ENCODE assay signal across 15 cellular contexts in the genomic region with DNA sequence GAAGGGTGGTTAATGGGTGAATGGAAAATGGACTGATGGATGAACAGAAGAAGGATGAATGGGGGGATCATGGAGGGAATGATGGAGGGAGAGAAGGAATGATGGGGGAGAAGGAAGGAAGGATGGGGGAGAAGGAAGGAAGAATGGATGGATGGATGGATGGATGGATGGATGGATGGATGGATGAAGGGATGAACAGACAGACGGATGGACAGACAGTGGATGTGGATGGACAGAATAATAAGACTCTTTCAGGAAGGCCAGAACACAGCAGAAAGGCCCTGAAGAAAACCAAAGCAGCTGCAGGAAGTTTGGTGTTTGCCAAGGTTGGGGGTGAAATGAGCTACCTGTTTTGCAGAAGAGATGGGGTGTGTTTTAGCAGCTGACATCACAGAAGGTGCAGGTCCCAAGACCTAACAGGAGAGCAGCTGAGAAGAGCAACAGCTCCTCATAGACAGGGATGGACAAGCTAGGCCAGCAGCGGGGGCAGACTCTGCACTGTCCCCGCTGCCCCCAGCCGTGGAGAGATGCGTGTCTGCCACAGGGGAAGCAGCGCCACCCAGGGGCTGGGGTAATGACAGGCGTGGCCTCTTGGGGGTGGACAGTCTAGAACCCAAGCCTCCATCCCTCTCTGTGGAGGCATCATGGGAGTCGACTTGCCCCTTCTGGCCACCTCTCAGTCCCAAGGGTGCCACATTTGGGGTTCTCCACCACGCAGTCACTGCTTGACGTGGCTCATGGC. TPM values are rescaled to one million over a fixed set of nuclear protein-coding genes. Genes with fewer than 3 reads are reported as not detected.
A peak's percentile ranks its signal among the peaks of the same experiment; 100 is the strongest.
DNase-seq lines count a peak whose midpoint lies in the region; TF ChIP-seq lines count a peak whose summit lies in the region.
"Had no signal": no experiment of that assay in that cellular context is flagged by ENCODE, and none has a peak within 500 bp of the region (broad histone marks: within the 10 kb centered on the region; RNA-seq: fewer than 3 reads in every experiment).

No MANE protein-coding gene starts in this region.

- H3K4ac ChIP-seq in neuronal stem cell (ENCODE audit: low read length): no peak overlapping the region

- no peak overlapping the region for H2BK15ac ChIP-seq in neuronal stem cell (ENCODE audit: low read length)

- CTCF ChIA-PET in OCI-LY7 (lab: Charles Lee; ENCODE audit: unreplicated experiment): no interaction called here

- H3K4me3 Mint-ChIP-seq in endodermal cell: no peak overlapping the region
- H3K4me3 Mint-ChIP-seq: nephron had no signal

- H3K4me3 ChIP-seq in OCI-LY7 (ENCODE audit: low read depth, low read length, poor library complexity, severe bottlenecking) (no peak overlapping the region), endodermal cell (ENCODE audit: low read length) (no peak overlapping the region), sigmoid colon (no peak overlapping the region), neuronal stem cell (ENCODE audit: low read length in 2 of 2) (no peak overlapping the region)
- H3K4me3 ChIP-seq: ascending aorta, dorsolateral prefrontal cortex had no signal

- POLR2A ChIA-PET in OCI-LY7 (lab: Charles Lee): no interaction called here

- WGBS in endodermal cell (ENCODE audit: insufficient coverage in 1 of 2, insufficient read length in 1 of 2), 2 experiments: 91% methylated on average over 8 to 10 of the region's 10 CpGs
- WGBS in sigmoid colon, 2 donors: 84 to 88% methylated on average over 10 of the region's 10 CpGs
- WGBS in neuronal stem cell (ENCODE audit: extremely low coverage in 2 of 2, insufficient read length in 2 of 2, insufficient replicate concordance in 1 of 2), 2 donors: no CpG with 5 or more reads among the region's 10 CpGs

- H4K20me1 ChIP-seq in OCI-LY7 (ENCODE audit: insufficient read depth, low read length): no peaks in the 10 kb centered on the region

- no peaks in the 10 kb centered on the region for H3K9me2 ChIP-seq in OCI-LY7 (ENCODE audit: insufficient read depth, low read length)

- H3K4me1 ChIP-seq in OCI-LY7 (ENCODE audit: insufficient read depth, low read length, poor library complexity, severe bottlenecking): no peaks in the 10 kb centered on the region
- H3K4me1 ChIP-seq in endodermal cell (ENCODE audit: control insufficient read depth, insufficient read depth, low read length): peaks cover 7% of the 10 kb centered on the region
- H3K4me1 ChIP-seq in sigmoid colon: peaks cover 0 to 7% (median 5%) of the 10 kb centered on the region in 4 donors
- H3K4me1 ChIP-seq in neuronal stem cell (ENCODE audit: control insufficient read depth in 2 of 2, insufficient read depth in 1 of 2, low read depth in 1 of 2, low read length in 2 of 2): peaks cover 4 to 9% of the 10 kb centered on the region in 2 donors

- peaks cover 8% of the 10 kb centered on the region for H3K27me3 Mint-ChIP-seq in endodermal cell (ENCODE audit: insufficient read depth)

- H4K91ac ChIP-seq in neuronal stem cell (ENCODE audit: low read depth, low read length, poor library complexity): no peak overlapping the region

- no peak overlapping the region for H2BK12ac ChIP-seq in neuronal stem cell (ENCODE audit: low read length)

- H3K27me3 ChIP-seq in endodermal cell (ENCODE audit: control insufficient read depth, insufficient read depth, low read length, poor library complexity, severe bottlenecking) (no peaks in the 10 kb centered on the region), sigmoid colon (no peaks in the 10 kb centered on the region), neuronal stem cell (ENCODE audit: control insufficient read depth in 3 of 3, insufficient read depth in 3 of 3, low read depth in 1 of 3, low read length in 3 of 3) (no peaks in the 10 kb centered on the region)
- H3K27me3 ChIP-seq: ascending aorta, dorsolateral prefrontal cortex had no signal

- no peak overlapping the region for H4K8ac ChIP-seq in neuronal stem cell (ENCODE audit: low read depth, low read length)

- no peak for TF ChIP-seq POLR2A in sigmoid colon (IDR thresholded peaks at IDR 0.05)

- H3K27ac ChIP-seq in OCI-LY7 (ENCODE audit: low read depth, low read length, poor library complexity, severe bottlenecking): no peak overlapping the region
- H3K27ac ChIP-seq in endodermal cell (ENCODE audit: low read depth, low read length): no peak overlapping the region
- no peak overlapping the region for H3K27ac ChIP-seq in sigmoid colon
- no peak overlapping the region for H3K27ac ChIP-seq in neuronal stem cell (replicated peaks; ENCODE audit: low read length)
- H3K27ac ChIP-seq: ascending aorta, dorsolateral prefrontal cortex had no signal

- H3K14ac ChIP-seq in neuronal stem cell (ENCODE audit: low read length): no peak overlapping the region

- H3K9ac ChIP-seq in endodermal cell (ENCODE audit: extremely low read depth, low read length, poor library complexity, severe bottlenecking) (no peak overlapping the region), neuronal stem cell (ENCODE audit: low read depth, low read length, poor library complexity) (no peak overlapping the region)

- peak; percentile 61; the same call in 1 of the 2 replicates for TF ChIP-seq CTCF in OCI-LY7 (conservative IDR thresholded peaks at IDR 0.05; ENCODE audit: low read length)
- peak; percentile 41 for TF ChIP-seq CTCF in endodermal cell (conservative IDR thresholded peaks at IDR 0.05)
- TF ChIP-seq CTCF in sigmoid colon (IDR thresholded peaks at IDR 0.05): no peak

- no peak overlapping the region for H2BK120ac ChIP-seq in neuronal stem cell (ENCODE audit: low read depth, low read length)

- H2AFZ ChIP-seq in OCI-LY7 (ENCODE audit: low read length) (no peak overlapping the region), neuronal stem cell (ENCODE audit: low read length) (no peak overlapping the region)

- H3K36me3 Mint-ChIP-seq in endodermal cell (ENCODE audit: low read depth): no peaks in the 10 kb centered on the region

- H3K9me3 ChIP-seq in OCI-LY7 (ENCODE audit: low read length) (no peaks in the 10 kb centered on the region), endodermal cell (ENCODE audit: control insufficient read depth, low read length) (no peaks in the 10 kb centered on the region), sigmoid colon (no peaks in the 10 kb centered on the region), neuronal stem cell (replicated peaks in 1 of 2; ENCODE audit: control insufficient read depth in 2 of 2, insufficient read depth in 1 of 2, low read depth in 1 of 2, low read length in 2 of 2) (no peaks in the 10 kb centered on the region)
- H3K9me3 ChIP-seq: ascending aorta had no signal

- H2AK5ac ChIP-seq in neuronal stem cell (ENCODE audit: low read depth, low read length): no peak overlapping the region

- H3K4me2 ChIP-seq in OCI-LY7 (ENCODE audit: low read length) (no peak overlapping the region), neuronal stem cell (ENCODE audit: insufficient read depth, low read length, poor library complexity, severe bottlenecking) (no peak overlapping the region)

- H3K79me1 ChIP-seq in neuronal stem cell (ENCODE audit: low read depth, low read length): no peaks in the 10 kb centered on the region

- no peak overlapping the region for H3K18ac ChIP-seq in neuronal stem cell (ENCODE audit: low read length)

- BruUV-seq in OCI-LY7 (replicated peaks; lab: Mats Ljungman, UMichigan): no TSS peak

- no peak overlapping the region for H3K23ac ChIP-seq in neuronal stem cell (ENCODE audit: low read depth, low read length, poor library complexity)

- H3K27ac Mint-ChIP-seq in endodermal cell: no peak overlapping the region
- H3K27ac Mint-ChIP-seq: nephron had no signal

- H2BK5ac ChIP-seq in neuronal stem cell (ENCODE audit: low read length): no peak overlapping the region

- DNase-seq in activated CD4-positive, alpha-beta T cell treated with anti-CD3 and anti-CD28 coated beads for 1 hour: peak; percentile 3
- DNase-seq in activated CD4-positive, alpha-beta T cell treated with anti-CD3 and anti-CD28 coated beads, Interleukin-2, amount 50 U/mL, for 1 hour: no peak
- no peak for DNase-seq in OCI-LY7 (ENCODE audit: low spot score)
- peak; percentile 38 for DNase-seq in endodermal cell
- DNase-seq in sigmoid colon: peak; percentile 53
- DNase-seq in neuronal stem cell (ENCODE audit: low spot score): no peak
- no peak for DNase-seq in AG08395 (ENCODE audit: low spot score)
- no peak for DNase-seq in Ammon's horn (ENCODE audit: low spot score)
- DNase-seq: DMS 273 treated with DMSO at 0.1 percent for 48 hours had no signal

- H3K9me3 Mint-ChIP-seq in endodermal cell: no peaks in the 10 kb centered on the region
- H3K9me3 Mint-ChIP-seq: nephron had no signal

- intact Hi-C loops in OCI-LY7 (cut with micrococcal nuclease; ENCODE audit: unreplicated experiment): no loop called here
- intact Hi-C loops in sigmoid colon (cut with DNase I): no loop called here

- no peaks in the 10 kb centered on the region for H3K36me3 ChIP-seq in OCI-LY7 (ENCODE audit: insufficient read depth, low read length)
- H3K36me3 ChIP-seq in endodermal cell (ENCODE audit: control insufficient read depth, insufficient read depth, low read length): no peaks in the 10 kb centered on the region
- no peaks in the 10 kb centered on the region for H3K36me3 ChIP-seq in sigmoid colon
- H3K36me3 ChIP-seq in neuronal stem cell (replicated peaks in 1 of 2; ENCODE audit: control insufficient read depth in 2 of 2, insufficient read depth in 2 of 2, low read length in 2 of 2): no peaks in the 10 kb centered on the region
- H3K36me3 ChIP-seq: ascending aorta had no signal

- H3K4me1 Mint-ChIP-seq in endodermal cell: peaks cover 4% of the 10 kb centered on the region

- H3K79me2 ChIP-seq in OCI-LY7 (ENCODE audit: insufficient read depth, low read depth, low read length): no peaks in the 10 kb centered on the region

- no peak for TF ChIP-seq EP300 in sigmoid colon (IDR thresholded peaks at IDR 0.05)

RNA-seq across cellular contexts. Expression of a gene that starts 17.9 kb away (rescaled TPM):
- 6.8 and 7.3 TPM in 2 replicates for total RNA-seq in OCI-LY7 (2014; rRNA removed; shearing (Covaris generic))
- total RNA-seq in OCI-LY7 (2022) (18.7 and 19.6 TPM in 2 replicates), endodermal cell (10 to 100 TPM; 15.5 to 16.9 TPM), sigmoid colon (1 to 10 TPM; 1.1 to 5.5 (median 1.6) TPM)
- 17.3 TPM for polyA plus RNA-seq in endodermal cell (2013, experiment 1 of 2)
- 18.8 TPM for polyA plus RNA-seq in endodermal cell (2013, experiment 2 of 2)
- 10 to 100 TPM in 1 of 3 donors, 1 to 10 TPM in 2; 1.8 to 12.1 (median 1.8) TPM for polyA plus RNA-seq in sigmoid colon
- 17.0 TPM for polyA plus RNA-seq in neuronal stem cell (2013, experiment 1 of 2)
- 18.2 TPM for polyA plus RNA-seq in neuronal stem cell (2013, experiment 2 of 2)

RNA-seq across cellular contexts. Expression of a gene that starts 20.4 kb away (rescaled TPM):
- not detected in 2 replicates for total RNA-seq in OCI-LY7 (2014; rRNA removed; shearing (Covaris generic))
- not detected in 2 replicates for total RNA-seq in OCI-LY7 (2022)
- total RNA-seq in endodermal cell: under 1 TPM; 0.15 to 0.42 TPM
- polyA plus RNA-seq in endodermal cell (2013, experiment 1 of 2): 1.1 TPM
- polyA plus RNA-seq in endodermal cell (2013, experiment 2 of 2): 1.5 TPM
- under 1 TPM in 3 of 4 donors, not detected in 1; under 0.01 to 0.33 (median 0.14) TPM for total RNA-seq in sigmoid colon
- polyA plus RNA-seq in sigmoid colon: 1 to 10 TPM in 1 of 3 donors, under 1 TPM in 2; under 0.01 to 9.7 (median 0.46) TPM
- polyA plus RNA-seq in neuronal stem cell (2013, experiment 1 of 2): 0.47 TPM
- polyA plus RNA-seq in neuronal stem cell (2013, experiment 2 of 2): 0.43 TPM

RNA-seq across cellular contexts. Expression of a gene that starts 42.2 kb away (rescaled TPM):
- 0.05 and 0.25 TPM in 2 replicates for total RNA-seq in OCI-LY7 (2014; rRNA removed; shearing (Covaris generic))
- 0.30 TPM in 2 replicates for total RNA-seq in OCI-LY7 (2022)
- under 1 TPM; 0.11 to 0.20 TPM for total RNA-seq in endodermal cell
- 0.14 TPM for polyA plus RNA-seq in endodermal cell (2013, experiment 1 of 2)
- 0.12 TPM for polyA plus RNA-seq in endodermal cell (2013, experiment 2 of 2)
- total RNA-seq in sigmoid colon: under 1 TPM in 1 of 4 donors, not detected in 3; 0.36 TPM
- 1 to 10 TPM in 1 of 3 donors, not detected in 2; 1.7 TPM for polyA plus RNA-seq in sigmoid colon
- 0.22 TPM for polyA plus RNA-seq in neuronal stem cell (2013, experiment 1 of 2)
- 0.28 TPM for polyA plus RNA-seq in neuronal stem cell (2013, experiment 2 of 2)
- total RNA-seq: A673, ascending aorta, fibroblast of villous mesenchyme, M059J had no signal

Comparison
In these comparisons a context has a peak if more than half of its experiments do, and no peak if none do; other contexts are left out.
1. DNase-seq: peak in activated CD4-positive, alpha-beta T cell treated with anti-CD3 and anti-CD28 coated beads for 1 hour (single experiment), endodermal cell (single experiment) and sigmoid colon (single experiment); none in activated CD4-positive, alpha-beta T cell treated with anti-CD3 and anti-CD28 coated beads, Interleukin-2, amount 50 U/mL, for 1 hour (single experiment), OCI-LY7 (single experiment), neuronal stem cell (single experiment), AG08395 (single experiment) and Ammon's horn (single experiment).
2. CTCF ChIP-seq: peak in OCI-LY7 (single experiment) and endodermal cell (single experiment); none in sigmoid colon (0 of 4).